In genomic region chr4:95410387-95411005, GRCh38 we compare ENCODE assay signal across 23 cellular contexts.
DNase-seq lines count a peak whose midpoint lies in the region; ATAC-seq lines count a peak whose summit lies in the region.
"Had no signal": no experiment of that assay in that cellular context is flagged by ENCODE, and none has a peak within 500 bp of the region (broad histone marks: within the 10 kb centered on the region; RNA-seq: fewer than 3 reads in every experiment).

No MANE protein-coding gene starts in this region.

- DNase-seq in C1 segment of cervical spinal cord (lab: John Stamatoyannopoulos, UW) (peak in 8 of 14 donors; percentile 24 to 82 (median 48)), anterior cingulate cortex (lab: John Stamatoyannopoulos, UW) (peak in 35 of 58 donors; percentile 7 to 81 (median 52)), islet precursor cell (peak; percentile 58), occipital lobe (lab: John Stamatoyannopoulos, UW) (peak; percentile 39), GF-D8 (lab: John Stamatoyannopoulos, UW) (no peak), RKO (ENCODE audit: low spot score) (no peak), NCI-H1417 treated with DMSO at 0.1 percent for 48 hours (lab: John Stamatoyannopoulos, UW) (no peak)
- DNase-seq: activated CD4-positive, alpha-beta T cell treated with anti-CD3 and anti-CD28 coated beads, Interleukin-2, amount 50 U/mL, for 48 hours; activated CD8-positive, alpha-beta memory T cell treated with anti-CD3 and anti-CD28 coated beads, Interleukin-2, amount 50 U/mL, for 48 hours; activated naive CD8-positive, alpha-beta T cell treated with anti-CD3 and anti-CD28 coated beads for 36 hours; effector CD8-positive, alpha-beta T cell; EL; erythroblast; Kasumi-1; NCI-H1694; spleen; stimulated activated CD4-positive, alpha-beta T cell treated with anti-CD3 and anti-CD28 coated beads, Interleukin-2, amount 100 ng/mL, for 48 hours; stimulated activated naive CD4-positive, alpha-beta T cell; SW 1271; T1000; thyroid gland had no signal

- no peak for ATAC-seq in GM19328 (IDR thresholded peaks at IDR 0.05; ENCODE audit: unreplicated experiment)
- ATAC-seq: HepG2 had no signal

Comparison
In these comparisons a context has a peak if more than half of its experiments do, and no peak if none do; other contexts are left out.
1. DNase-seq: peak in C1 segment of cervical spinal cord (8 of 14), anterior cingulate cortex (35 of 58), islet precursor cell (single experiment) and occipital lobe (single experiment); none in GF-D8 (single experiment), RKO (single experiment) and NCI-H1417 treated with DMSO at 0.1 percent for 48 hours (single experiment).